ENCODE assay signal across 21 cellular contexts in the genomic region with DNA sequence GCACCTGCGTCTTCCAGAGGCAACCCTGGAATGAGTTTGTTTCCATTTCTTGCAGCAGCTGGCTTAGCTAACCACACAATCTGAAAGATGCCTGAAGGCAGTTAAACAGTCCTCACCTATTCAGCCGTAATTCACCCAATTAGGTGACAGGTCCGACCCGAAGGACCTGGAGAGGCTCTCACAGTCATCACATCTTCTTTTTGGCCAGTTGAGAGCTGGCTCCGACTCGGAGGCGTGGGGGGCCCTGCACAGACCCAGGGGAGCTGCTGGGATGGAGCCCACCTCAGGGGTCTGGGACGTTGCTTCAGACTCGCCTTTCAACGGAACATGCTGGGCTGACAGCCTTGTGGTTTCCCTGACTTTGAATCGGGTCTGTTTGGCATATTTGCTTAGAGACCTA.
"Had no signal": no experiment of that assay in that cellular context is flagged by ENCODE, and none has a peak within 500 bp of the region (broad histone marks: within the 10 kb centered on the region; RNA-seq: fewer than 3 reads in every experiment).

No MANE protein-coding gene starts in this region.

- H3K27ac ChIP-seq: foreskin keratinocyte, hepatocyte, neutrophil, suprapubic skin, thyroid gland, upper lobe of left lung, uterus had no signal

- H3K4me1 ChIP-seq: suprapubic skin, thyroid gland, upper lobe of left lung, uterus had no signal

- H3K4me1 Mint-ChIP-seq: endodermal cell; naive thymus-derived CD4-positive, alpha-beta T cell; nephron progenitor cell had no signal

- H3K27ac Mint-ChIP-seq: endodermal cell; nephron progenitor cell; stimulated activated effector memory CD8-positive, alpha-beta T cell treated with anti-CD3 and anti-CD28 coated beads, Interleukin-12 subunit alpha, Interleukin-12 subunit beta, amount 100 ng/mL, for 72 hours had no signal

- H3K4me3 Mint-ChIP-seq: endodermal cell; naive thymus-derived CD4-positive, alpha-beta T cell; nephron progenitor cell; stimulated activated effector memory CD8-positive, alpha-beta T cell treated with anti-CD3 and anti-CD28 coated beads, Interleukin-12 subunit alpha, Interleukin-12 subunit beta, amount 100 ng/mL, for 72 hours had no signal

- H3K9me3 ChIP-seq: neutrophil, suprapubic skin, thyroid gland, upper lobe of left lung, uterus had no signal

- DNase-seq: effector CD4-positive, alpha-beta T cell; endodermal cell; erythroblast; foreskin keratinocyte; left colon; left ventricle myocardium superior; mesendoderm; naive thymus-derived CD4-positive, alpha-beta T cell; nephron progenitor cell; right cardiac atrium; stimulated activated CD4-positive, alpha-beta T cell treated with anti-CD3 and anti-CD28 coated beads, Interleukin-4, amount 100 ng/mL, for 1 hour; stimulated activated CD8-positive, alpha-beta memory T cell treated with anti-CD3 and anti-CD28 coated beads, Interleukin-4, amount 100 ng/mL, for 48 hours; stimulated activated naive CD8-positive, alpha-beta T cell treated with anti-CD3 and anti-CD28 coated beads, Interleukin-15, Interleukin-2, amounts not matched to agents 100 U/mL and 50 U/mL, for 24 hours; thyroid gland; uterus had no signal

- FAIRE-seq: endothelial cell of umbilical vein had no signal

- H3K9me3 Mint-ChIP-seq: stimulated activated effector memory CD8-positive, alpha-beta T cell treated with anti-CD3 and anti-CD28 coated beads, Interleukin-12 subunit alpha, Interleukin-12 subunit beta, amount 100 ng/mL, for 72 hours had no signal

- H3K36me3 ChIP-seq: neutrophil, suprapubic skin, thyroid gland, upper lobe of left lung, uterus had no signal

- H3K27me3 ChIP-seq: thyroid gland, uterus had no signal

- H3K36me3 Mint-ChIP-seq: stimulated activated effector memory CD8-positive, alpha-beta T cell treated with anti-CD3 and anti-CD28 coated beads, Interleukin-12 subunit alpha, Interleukin-12 subunit beta, amount 100 ng/mL, for 72 hours had no signal

- H3K4me3 ChIP-seq: hepatocyte, suprapubic skin, thyroid gland, upper lobe of left lung, uterus had no signal
